ENCODE assay signal across 15 cellular contexts in the genomic region with DNA sequence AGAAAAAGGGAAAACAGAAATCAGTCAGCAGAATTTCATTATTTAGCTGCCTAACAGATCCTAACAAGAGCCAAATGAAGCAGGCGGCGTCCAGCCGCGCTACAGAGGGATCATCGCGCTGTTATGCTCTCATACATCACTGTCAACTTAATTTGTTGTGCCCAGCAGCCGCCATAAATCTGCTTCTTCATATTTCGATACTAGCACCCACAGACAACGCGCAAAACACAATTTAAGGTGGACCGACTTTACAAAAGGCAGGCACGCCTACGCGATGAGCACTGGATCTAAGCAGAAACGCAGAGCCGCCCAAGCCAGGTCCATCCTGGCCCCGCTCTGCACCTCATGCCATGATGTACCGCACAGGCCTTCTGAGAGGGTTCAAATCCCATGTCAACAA.
DNase-seq lines count a peak whose midpoint lies in the region; ATAC-seq, FAIRE-seq and TF ChIP-seq lines count a peak whose summit lies in the region.
"Had no signal": no experiment of that assay in that cellular context is flagged by ENCODE, and none has a peak within 500 bp of the region (broad histone marks: within the 10 kb centered on the region; RNA-seq: fewer than 3 reads in every experiment).

No MANE protein-coding gene starts in this region.

- H3K27ac Mint-ChIP-seq in brain: peak overlapping the region; percentile 4 to 83 (median 48)

- H3K9ac ChIP-seq in neuronal stem cell (ENCODE audit: low read depth, low read length, poor library complexity): no peak overlapping the region

- peaks cover 5% of the 10 kb centered on the region for H3K36me3 Mint-ChIP-seq in brain

- H4K8ac ChIP-seq in neuronal stem cell (ENCODE audit: low read depth, low read length): no peak overlapping the region

- H3K4me1 ChIP-seq in neuronal stem cell (ENCODE audit: control insufficient read depth in 2 of 2, insufficient read depth in 1 of 2, low read depth in 1 of 2, low read length in 2 of 2) (peaks cover 17 to 19% of the 10 kb centered on the region in 2 donors), BE2C (no peaks in the 10 kb centered on the region), right cardiac atrium (ENCODE audit: control insufficient read depth, insufficient read depth, low read length) (no peaks in the 10 kb centered on the region), prostate gland (replicated peaks) (no peaks in the 10 kb centered on the region)

- no peak overlapping the region for H2BK12ac ChIP-seq in neuronal stem cell (ENCODE audit: low read length)

- peak overlapping the region in 3 of 5 experiments; percentile 12 to 56 (median 30) for H3K4me3 Mint-ChIP-seq in brain

- no peak overlapping the region for H3K4me3 ChIP-seq in neuronal stem cell (ENCODE audit: low read length in 2 of 2)
- no peak overlapping the region for H3K4me3 ChIP-seq in BE2C (ENCODE audit: low read depth, low read length)
- no peak overlapping the region for H3K4me3 ChIP-seq in right cardiac atrium (ENCODE audit: low read length)
- no peak overlapping the region for H3K4me3 ChIP-seq in prostate gland
- H3K4me3 ChIP-seq: MG63 had no signal

- DNase-seq in GM12891 (ENCODE audit: insufficient read length, low spot score) (no peak), NCI-H2227 (lab: John Stamatoyannopoulos, UW; ENCODE audit: unreplicated experiment) (peak; percentile 48), neuronal stem cell (ENCODE audit: low spot score) (no peak), Right ventricle myocardium superior (no peak), BE2C (no peak), right cardiac atrium (no peak), prostate gland (ENCODE audit: low spot score) (no peak)
- DNase-seq: C1 segment of cervical spinal cord, DMS153, EL, MG63, NCI-H2029, NCI-H2171 treated with DMSO at 0.1 percent for 48 hours, NCI-H510A treated with DMSO at 0.1 percent for 48 hours had no signal

- H3K18ac ChIP-seq in neuronal stem cell (ENCODE audit: low read length): no peak overlapping the region

- no peak overlapping the region for H3K4ac ChIP-seq in neuronal stem cell (ENCODE audit: low read length)

- no peak overlapping the region for H3K14ac ChIP-seq in neuronal stem cell (ENCODE audit: low read length)

- TF ChIP-seq POLR2A in GM12891 (IDR thresholded peaks at IDR 0.05; ENCODE audit: low read depth, low read length) (no peak), prostate gland (IDR thresholded peaks at IDR 0.05) (no peak)

- no peak overlapping the region for H2BK5ac ChIP-seq in neuronal stem cell (ENCODE audit: low read length)

- H2BK120ac ChIP-seq in neuronal stem cell (ENCODE audit: low read depth, low read length): no peak overlapping the region

- H3K27me3 Mint-ChIP-seq in brain: no peaks in the 10 kb centered on the region

- no peak overlapping the region for H2AFZ ChIP-seq in neuronal stem cell (ENCODE audit: low read length)

- no peaks in the 10 kb centered on the region for H3K9me3 ChIP-seq in neuronal stem cell (replicated peaks in 1 of 2; ENCODE audit: control insufficient read depth in 2 of 2, insufficient read depth in 1 of 2, low read depth in 1 of 2, low read length in 2 of 2)
- no peaks in the 10 kb centered on the region for H3K9me3 ChIP-seq in BE2C
- no peaks in the 10 kb centered on the region for H3K9me3 ChIP-seq in right cardiac atrium (ENCODE audit: control insufficient read depth, low read length)
- H3K9me3 ChIP-seq in prostate gland: no peaks in the 10 kb centered on the region
- H3K9me3 ChIP-seq: MG63 had no signal

- H4K91ac ChIP-seq in neuronal stem cell (ENCODE audit: low read depth, low read length, poor library complexity): no peak overlapping the region

- no peaks in the 10 kb centered on the region for H3K79me1 ChIP-seq in neuronal stem cell (ENCODE audit: low read depth, low read length)

- WGBS in neuronal stem cell (ENCODE audit: extremely low coverage in 2 of 2, insufficient read length in 2 of 2, insufficient replicate concordance in 1 of 2), 2 donors: no CpG with 5 or more reads among the region's 18 CpGs
- WGBS in right cardiac atrium: 94% methylated on average over 18 of the region's 18 CpGs
- WGBS in prostate gland: 93% methylated on average over 18 of the region's 18 CpGs

- H3K4me2 ChIP-seq in neuronal stem cell (ENCODE audit: insufficient read depth, low read length, poor library complexity, severe bottlenecking): no peak overlapping the region

- no peak overlapping the region for H2AK5ac ChIP-seq in neuronal stem cell (ENCODE audit: low read depth, low read length)

- peaks cover 47% of the 10 kb centered on the region for H3K4me1 Mint-ChIP-seq in brain

- intact Hi-C loops in Right ventricle myocardium superior (cut with DNase I) (no loop called here), right cardiac atrium (cut with DNase I) (no loop called here), prostate gland (cut with DNase I) (no loop called here)

- FAIRE-seq in GM12891 (lab: Jason Lieb, UNC): peak; percentile 28

- H3K27ac ChIP-seq in neuronal stem cell (replicated peaks; ENCODE audit: low read length): no peak overlapping the region
- H3K27ac ChIP-seq in right cardiac atrium (ENCODE audit: low read length): no peak overlapping the region
- H3K27ac ChIP-seq in prostate gland: no peak overlapping the region

- no peak overlapping the region for H2BK15ac ChIP-seq in neuronal stem cell (ENCODE audit: low read length)

- peaks cover 3 to 27% of the 10 kb centered on the region in 2 donors for H3K36me3 ChIP-seq in neuronal stem cell (replicated peaks in 1 of 2; ENCODE audit: control insufficient read depth in 2 of 2, insufficient read depth in 2 of 2, low read length in 2 of 2)
- no peaks in the 10 kb centered on the region; the same call in 1 of the 2 replicates for H3K36me3 ChIP-seq in BE2C
- no peaks in the 10 kb centered on the region for H3K36me3 ChIP-seq in prostate gland
- H3K36me3 ChIP-seq: MG63 had no signal

- TF ChIP-seq CTCF in brain (conservative IDR thresholded peaks at IDR 0.05): no peak
- no peak for TF ChIP-seq CTCF in BE2C (IDR thresholded peaks at IDR 0.05; ENCODE audit: low read depth, low read length)
- no peak for TF ChIP-seq CTCF in prostate gland (IDR thresholded peaks at IDR 0.05)

- no peaks in the 10 kb centered on the region for H3K27me3 ChIP-seq in neuronal stem cell (ENCODE audit: control insufficient read depth in 3 of 3, insufficient read depth in 3 of 3, low read depth in 1 of 3, low read length in 3 of 3)
- H3K27me3 ChIP-seq in BE2C: no peaks in the 10 kb centered on the region
- no peaks in the 10 kb centered on the region for H3K27me3 ChIP-seq in right cardiac atrium (ENCODE audit: control insufficient read depth, insufficient read depth)
- H3K27me3 ChIP-seq in prostate gland (replicated peaks; ENCODE audit: insufficient read depth): no peaks in the 10 kb centered on the region
- H3K27me3 ChIP-seq: MG63 had no signal

- no peaks in the 10 kb centered on the region for H3K9me3 Mint-ChIP-seq in brain

- peak overlapping the region; percentile 47 for H3K23ac ChIP-seq in neuronal stem cell (ENCODE audit: low read depth, low read length, poor library complexity)

- ATAC-seq in Right ventricle myocardium superior (ENCODE audit: poor library complexity): no peak
- no peak for ATAC-seq in right cardiac atrium

TF ChIP-seq in GM12891, 5 proteins besides CTCF, POLR2A, EP300 and RAD21:
- TF ChIP-seq SPI1 (IDR thresholded peaks at IDR 0.05; ENCODE audit: low read depth, low read length) (no peak), TAF1 (IDR thresholded peaks at IDR 0.05; ENCODE audit: low read depth, low read length) (no peak), PAX5 (IDR thresholded peaks at IDR 0.05; ENCODE audit: insufficient read depth, low read length, severe bottlenecking) (no peak), POU2F2 (IDR thresholded peaks at IDR 0.05; ENCODE audit: low read depth, low read length) (no peak), POLR2AphosphoS5 (IDR thresholded peaks at IDR 0.05; ENCODE audit: low read depth, low read length) (no peak)
